Comparison of ENCODE assay signal across 10 cellular contexts in the genomic region with DNA sequence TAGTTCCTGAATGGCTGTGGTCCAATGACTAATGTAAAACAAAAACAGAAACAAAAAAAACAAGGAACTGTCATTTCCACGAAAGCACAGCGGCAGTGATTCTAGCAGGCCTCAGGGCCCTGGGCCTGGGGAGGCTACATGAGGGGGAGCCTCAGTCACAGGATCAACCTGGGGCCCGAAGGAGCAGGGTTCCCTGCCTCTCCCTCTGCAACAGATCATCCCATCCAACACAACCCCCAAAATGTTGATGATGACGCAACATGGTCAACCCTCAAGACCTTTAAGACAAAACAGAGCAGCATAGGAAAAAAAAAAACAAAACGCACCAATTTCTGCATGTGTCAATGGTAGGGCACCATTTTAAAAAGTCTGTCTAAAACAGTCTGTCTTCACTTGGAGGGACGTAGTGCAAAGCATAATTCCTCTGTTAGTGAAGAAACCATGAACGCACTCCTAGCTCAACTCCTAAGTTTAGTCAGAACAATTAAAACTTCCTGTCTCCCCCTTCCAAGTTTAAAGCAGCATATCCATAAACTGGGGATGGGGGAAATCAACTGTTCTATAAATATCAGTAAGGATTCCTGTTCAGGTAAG.
"Had no signal": no experiment of that assay in that cellular context is flagged by ENCODE, and none has a peak within 500 bp of the region (broad histone marks: within the 10 kb centered on the region; RNA-seq: fewer than 3 reads in every experiment).

No MANE protein-coding gene starts in this region.

- H3K9me3 ChIP-seq: ascending aorta, left ventricle myocardium inferior, thyroid gland had no signal

- H3K27ac ChIP-seq: ascending aorta, foreskin keratinocyte, skin epidermis had no signal

- H3K9me3 Mint-ChIP-seq: activated naive CD8-positive, alpha-beta T cell treated with anti-CD3 and anti-CD28 coated beads, Interleukin-2, amount 10 ng/mL, durations not matched to agents 7 days and 5 days; activated T-helper 17 cell treated with anti-CD3 and anti-CD28 coated beads, Interleukin-2, amount 50 U/mL, for 72 hours; memory B cell had no signal

- ATAC-seq: activated CD8-positive, alpha-beta T cell treated with anti-CD3 and anti-CD28 coated beads, Interleukin-2, amount 10 ng/mL, durations not matched to agents 7 days and 5 days; activated T-helper 17 cell treated with anti-CD3 and anti-CD28 coated beads, Interleukin-2, amount 50 U/mL, for 72 hours; foreskin keratinocyte had no signal

- H3K4me1 Mint-ChIP-seq: memory B cell had no signal

- H3K36me3 Mint-ChIP-seq: memory B cell had no signal

- H3K4me1 ChIP-seq: foreskin keratinocyte had no signal

- H3K4me3 Mint-ChIP-seq: activated CD8-positive, alpha-beta T cell treated with anti-CD3 and anti-CD28 coated beads, Interleukin-2, amount 10 ng/mL, durations not matched to agents 7 days and 5 days; activated naive CD8-positive, alpha-beta T cell treated with anti-CD3 and anti-CD28 coated beads, Interleukin-2, amount 10 ng/mL, durations not matched to agents 7 days and 5 days; activated T-helper 17 cell treated with anti-CD3 and anti-CD28 coated beads, Interleukin-2, amount 50 U/mL, for 72 hours; memory B cell had no signal

- H3K4me3 ChIP-seq: ascending aorta, left ventricle myocardium inferior, skin epidermis, thyroid gland had no signal

- H3K27ac Mint-ChIP-seq: activated CD8-positive, alpha-beta T cell treated with anti-CD3 and anti-CD28 coated beads, Interleukin-2, amount 10 ng/mL, durations not matched to agents 7 days and 5 days; activated naive CD8-positive, alpha-beta T cell treated with anti-CD3 and anti-CD28 coated beads, Interleukin-2, amount 10 ng/mL, durations not matched to agents 7 days and 5 days; activated T-helper 17 cell treated with anti-CD3 and anti-CD28 coated beads, Interleukin-2, amount 50 U/mL, for 72 hours; memory B cell had no signal

- DNase-seq: activated CD4-positive, alpha-beta T cell treated with anti-CD3 and anti-CD28 coated beads for 48 hours; activated CD8-positive, alpha-beta T cell treated with anti-CD3 and anti-CD28 coated beads, Interleukin-2, amount 10 ng/mL, durations not matched to agents 7 days and 5 days; activated naive CD8-positive, alpha-beta T cell treated with anti-CD3 and anti-CD28 coated beads, Interleukin-2, amount 10 ng/mL, durations not matched to agents 7 days and 5 days; foreskin keratinocyte; left ventricle myocardium inferior; thyroid gland had no signal

- H3K27me3 Mint-ChIP-seq: activated T-helper 17 cell treated with anti-CD3 and anti-CD28 coated beads, Interleukin-2, amount 50 U/mL, for 72 hours; memory B cell had no signal

- H3K27me3 ChIP-seq: ascending aorta, foreskin keratinocyte, thyroid gland had no signal
